In genomic region chr4:128387600-128388351, GRCh38 we compare ENCODE assay signal across 11 cellular contexts.
A peak's percentile ranks its signal among the peaks of the same experiment; 100 is the strongest.
DNase-seq lines count a peak whose midpoint lies in the region; ATAC-seq and TF ChIP-seq lines count a peak whose summit lies in the region.
"Had no signal": no experiment of that assay in that cellular context is flagged by ENCODE, and none has a peak within 500 bp of the region (broad histone marks: within the 10 kb centered on the region; RNA-seq: fewer than 3 reads in every experiment).

No MANE protein-coding gene starts in this region.

- no peak for ATAC-seq in gastrocnemius medialis
- ATAC-seq in natural killer cell treated with Interleukin-12 subunit alpha and Interleukin-12 subunit beta and Interleukin-15 and Interleukin-18, amount 100 ng/mL, for 72 hours: no peak

- intact Hi-C loops in Calu3 (cut with micrococcal nuclease; ENCODE audit: unreplicated experiment): loop anchor here (5.0 kb wide), 1 partner anchor 40 kb away; no protein-coding TSS in a partner anchor
- intact Hi-C loops in gastrocnemius medialis (cut with DNase I; ENCODE audit: low total_unique reads): loop anchor here (2.0 to 10.0 kb wide), 6 partner anchors 17 to 477 kb away; no protein-coding TSS in a partner anchor

- H3K4me2 ChIP-seq in fibroblast of lung (ENCODE audit: extremely low read depth, insufficient read depth, low read length): no peak overlapping the region

- peak overlapping the region; percentile 64 for H3K27ac Mint-ChIP-seq in Calu3 (ENCODE audit: unreplicated experiment)
- H3K27ac Mint-ChIP-seq in natural killer cell treated with Interleukin-12 subunit alpha and Interleukin-12 subunit beta and Interleukin-15 and Interleukin-18, amount 100 ng/mL, for 72 hours: no peak overlapping the region
- H3K27ac Mint-ChIP-seq: activated naive CD4-positive, alpha-beta T cell treated with anti-CD3 and anti-CD28 coated beads, Interleukin-2, amount 50 U/mL, for 24 hours had no signal

- DNase-seq in Calu3 (no peak), Peyer's patch (no peak), fibroblast of lung (ENCODE audit: low read depth in 2 of 2) (peak in 1 of 2 donors; percentile 66), gastrocnemius medialis (no peak), hepatic stellate cell (ENCODE audit: low spot score) (no peak), midbrain (lab: John Stamatoyannopoulos, UW) (no peak)
- DNase-seq in activated CD4-positive, alpha-beta T cell treated with anti-CD3 and anti-CD28 coated beads, Interleukin-2, amount 50 U/mL, for 4 hours: no peak
- DNase-seq in natural killer cell treated with Interleukin-12 subunit alpha and Interleukin-12 subunit beta and Interleukin-15 and Interleukin-18, amount 100 ng/mL, for 72 hours (ENCODE audit: low spot score): no peak
- DNase-seq: DND-41; stimulated activated naive B cell treated with anti-CD40 and anti-IgM and Interleukin-4, amounts not matched to agents 10 μg/mL and 1 μg/mL and 100 μg/mL, for 72 hours had no signal

- H3K27me3 ChIP-seq in Peyer's patch (no peaks in the 10 kb centered on the region), fibroblast of lung (ENCODE audit: control insufficient read depth, insufficient read depth, low read length) (no peaks in the 10 kb centered on the region), gastrocnemius medialis (no peaks in the 10 kb centered on the region)

- H3K9ac ChIP-seq in fibroblast of lung (ENCODE audit: insufficient read depth, low read length): no peak overlapping the region

- H3K79me2 ChIP-seq in fibroblast of lung (ENCODE audit: control insufficient read depth, insufficient read depth, low read length): no peaks in the 10 kb centered on the region

- in situ Hi-C loops in gastrocnemius medialis (cut with MboI; ENCODE audit: low sequenced_read_pairs in 4 of 4): no loop called here

- no TSS peak for BruUV-seq in Calu3 (replicated peaks; lab: Mats Ljungman, UMichigan)

- H3K36me3 Mint-ChIP-seq in Calu3 (ENCODE audit: insufficient read depth, unreplicated experiment): no peaks in the 10 kb centered on the region
- H3K36me3 Mint-ChIP-seq in natural killer cell treated with Interleukin-12 subunit alpha and Interleukin-12 subunit beta and Interleukin-15 and Interleukin-18, amount 100 ng/mL, for 72 hours: no peaks in the 10 kb centered on the region
- H3K36me3 Mint-ChIP-seq: stimulated activated naive B cell treated with anti-CD40 and anti-IgM and Interleukin-4, amounts not matched to agents 10 μg/mL and 1 μg/mL and 100 μg/mL, for 72 hours had no signal

- no peak overlapping the region for H3K4me3 Mint-ChIP-seq in Calu3 (ENCODE audit: low read depth, unreplicated experiment)
- no peak overlapping the region for H3K4me3 Mint-ChIP-seq in natural killer cell treated with Interleukin-12 subunit alpha and Interleukin-12 subunit beta and Interleukin-15 and Interleukin-18, amount 100 ng/mL, for 72 hours
- H3K4me3 Mint-ChIP-seq: activated naive CD4-positive, alpha-beta T cell treated with anti-CD3 and anti-CD28 coated beads, Interleukin-2, amount 50 U/mL, for 24 hours; stimulated activated naive B cell treated with anti-CD40 and anti-IgM and Interleukin-4, amounts not matched to agents 10 μg/mL and 1 μg/mL and 100 μg/mL, for 72 hours had no signal

- H2AFZ ChIP-seq in fibroblast of lung (ENCODE audit: low read length): no peak overlapping the region

- H3K36me3 ChIP-seq in Peyer's patch (no peaks in the 10 kb centered on the region), fibroblast of lung (ENCODE audit: control insufficient read depth, insufficient read depth, low read length) (no peaks in the 10 kb centered on the region), gastrocnemius medialis (no peaks in the 10 kb centered on the region)

- H3K9me3 Mint-ChIP-seq in Calu3 (ENCODE audit: low read depth, unreplicated experiment): no peaks in the 10 kb centered on the region
- no peaks in the 10 kb centered on the region for H3K9me3 Mint-ChIP-seq in natural killer cell treated with Interleukin-12 subunit alpha and Interleukin-12 subunit beta and Interleukin-15 and Interleukin-18, amount 100 ng/mL, for 72 hours
- H3K9me3 Mint-ChIP-seq: activated naive CD4-positive, alpha-beta T cell treated with anti-CD3 and anti-CD28 coated beads, Interleukin-2, amount 50 U/mL, for 24 hours; stimulated activated naive B cell treated with anti-CD40 and anti-IgM and Interleukin-4, amounts not matched to agents 10 μg/mL and 1 μg/mL and 100 μg/mL, for 72 hours had no signal

- H3K27me3 Mint-ChIP-seq in Calu3 (ENCODE audit: unreplicated experiment): no peaks in the 10 kb centered on the region
- H3K27me3 Mint-ChIP-seq in natural killer cell treated with Interleukin-12 subunit alpha and Interleukin-12 subunit beta and Interleukin-15 and Interleukin-18, amount 100 ng/mL, for 72 hours: no peaks in the 10 kb centered on the region
- H3K27me3 Mint-ChIP-seq: activated naive CD4-positive, alpha-beta T cell treated with anti-CD3 and anti-CD28 coated beads, Interleukin-2, amount 50 U/mL, for 24 hours; stimulated activated naive B cell treated with anti-CD40 and anti-IgM and Interleukin-4, amounts not matched to agents 10 μg/mL and 1 μg/mL and 100 μg/mL, for 72 hours had no signal

- peaks cover 0 to 24% (median 3%) of the 10 kb centered on the region in 4 donors for H3K4me1 ChIP-seq in Peyer's patch
- peaks cover 27% of the 10 kb centered on the region for H3K4me1 ChIP-seq in fibroblast of lung (ENCODE audit: control insufficient read depth, extremely low read depth, insufficient read depth, low read length)
- H3K4me1 ChIP-seq in gastrocnemius medialis: peaks cover 33 to 51% of the 10 kb centered on the region in 2 donors

- no peak overlapping the region for H3K4me3 ChIP-seq in Peyer's patch
- no peak overlapping the region for H3K4me3 ChIP-seq in fibroblast of lung (replicated peaks in 1 of 4; ENCODE audit: control extremely low read depth in 1 of 4, insufficient read depth in 1 of 4, low read depth in 3 of 4, low read length in 4 of 4)
- H3K4me3 ChIP-seq in gastrocnemius medialis: peak overlapping the region in 1 of 4 donors; percentile 35

- H3K4me1 Mint-ChIP-seq in Calu3 (ENCODE audit: low read depth, unreplicated experiment): peaks cover 30% of the 10 kb centered on the region
- H3K4me1 Mint-ChIP-seq in natural killer cell treated with Interleukin-12 subunit alpha and Interleukin-12 subunit beta and Interleukin-15 and Interleukin-18, amount 100 ng/mL, for 72 hours (ENCODE audit: low read depth in 2 of 2): peaks cover 0 to 3% of the 10 kb centered on the region in 2 donors
- H3K4me1 Mint-ChIP-seq: activated naive CD4-positive, alpha-beta T cell treated with anti-CD3 and anti-CD28 coated beads, Interleukin-2, amount 50 U/mL, for 24 hours had no signal

- peak overlapping the region in 3 of 4 donors; percentile 49 to 76 (median 62) for H3K27ac ChIP-seq in Peyer's patch
- H3K27ac ChIP-seq in fibroblast of lung (ENCODE audit: insufficient read depth, low read length): peak overlapping the region; percentile 54
- H3K27ac ChIP-seq in gastrocnemius medialis: peak overlapping the region; percentile 90 to 92 (median 91)

- TF ChIP-seq POLR2A in Peyer's patch (IDR thresholded peaks at IDR 0.05): no peak
- TF ChIP-seq POLR2A in gastrocnemius medialis (IDR thresholded peaks at IDR 0.05): no peak

- H3K9me3 ChIP-seq in Peyer's patch (no peaks in the 10 kb centered on the region), fibroblast of lung (ENCODE audit: control insufficient read depth, insufficient read depth, low read depth, low read length) (no peaks in the 10 kb centered on the region), gastrocnemius medialis (no peaks in the 10 kb centered on the region)

- CTCF ChIA-PET in Calu3 (lab: Charles Lee): no interaction called here

- H4K20me1 ChIP-seq in fibroblast of lung (ENCODE audit: control insufficient read depth, extremely low read depth, insufficient read depth, low read length): no peaks in the 10 kb centered on the region

- TF ChIP-seq CTCF in Calu3 (IDR thresholded peaks at IDR 0.05; ENCODE audit: unreplicated experiment) (no peak), Peyer's patch (IDR thresholded peaks at IDR 0.05) (no peak), fibroblast of lung (conservative IDR thresholded peaks at IDR 0.05 in 1 of 2, IDR thresholded peaks at IDR 0.05 in 1 of 2; ENCODE audit: low read depth in 1 of 2, low read length in 2 of 2) (no peak), gastrocnemius medialis (IDR thresholded peaks at IDR 0.05 in 4 of 5, conservative IDR thresholded peaks at IDR 0.05 in 1 of 5) (no peak)
